Comparison of ENCODE assay signal across 8 cellular contexts in genomic region chr12:94710933-94711332, GRCh38.
DNase-seq lines count a peak whose midpoint lies in the region; TF ChIP-seq lines count a peak whose summit lies in the region.

No MANE protein-coding gene starts in this region.

- no peaks in the 10 kb centered on the region for H3K27me3 ChIP-seq in H7 (ENCODE audit: control insufficient read depth, insufficient read depth, low read length)
- H3K27me3 ChIP-seq in SJCRH30: no peaks in the 10 kb centered on the region
- peaks cover 3% of the 10 kb centered on the region for H3K27me3 ChIP-seq in fibroblast of lung (ENCODE audit: control insufficient read depth, insufficient read depth, low read length)
- no peaks in the 10 kb centered on the region for H3K27me3 ChIP-seq in testis

- H3K79me2 ChIP-seq in fibroblast of lung (ENCODE audit: control insufficient read depth, insufficient read depth, low read length): no peaks in the 10 kb centered on the region

- H3K4me1 ChIP-seq in SJCRH30 (peaks cover 25% of the 10 kb centered on the region), fibroblast of lung (ENCODE audit: control insufficient read depth, extremely low read depth, insufficient read depth, low read length) (no peaks in the 10 kb centered on the region), testis (peaks cover 8% of the 10 kb centered on the region)

- H3K36me3 ChIP-seq in H7 (replicated peaks; ENCODE audit: control insufficient read depth, insufficient read depth, low read length) (no peaks in the 10 kb centered on the region), SJCRH30 (no peaks in the 10 kb centered on the region), fibroblast of lung (ENCODE audit: control insufficient read depth, insufficient read depth, low read length) (no peaks in the 10 kb centered on the region), testis (ENCODE audit: low read depth, missing control alignments) (no peaks in the 10 kb centered on the region)

- H3K4me2 ChIP-seq in fibroblast of lung (ENCODE audit: extremely low read depth, insufficient read depth, low read length): no peak overlapping the region

- no peak overlapping the region for H3K27ac ChIP-seq in SJCRH30
- H3K27ac ChIP-seq in fibroblast of lung (ENCODE audit: insufficient read depth, low read length): no peak overlapping the region
- H3K27ac ChIP-seq in testis: no peak overlapping the region

- intact Hi-C loops in testis (cut with DNase I; ENCODE audit: low total_unique reads): no loop called here

- no peak overlapping the region for H3K9ac ChIP-seq in fibroblast of lung (ENCODE audit: insufficient read depth, low read length)

- TF ChIP-seq POLR2A in testis (IDR thresholded peaks at IDR 0.05): no peak

- no peaks in the 10 kb centered on the region for H4K20me1 ChIP-seq in fibroblast of lung (ENCODE audit: control insufficient read depth, extremely low read depth, insufficient read depth, low read length)

- DNase-seq in CD1c-positive myeloid dendritic cell (ENCODE audit: extremely low spot score): peak; percentile 19
- peak; percentile 56 for DNase-seq in H7
- DNase-seq in SJCRH30: peak; percentile 17 to 43
- peak; percentile 4 to 13 for DNase-seq in fibroblast of lung (ENCODE audit: low read depth in 2 of 2)
- peak; percentile 63 for DNase-seq in testis
- DNase-seq in NCI-H1092 treated with DMSO at 0.1 percent for 48 hours (lab: John Stamatoyannopoulos, UW): no peak
- no peak for DNase-seq in KG1 (lab: John Stamatoyannopoulos, UW)
- no peak for DNase-seq in NCI-H2107 (lab: John Stamatoyannopoulos, UW)

- H3K4me3 ChIP-seq in H7 (ENCODE audit: insufficient read depth, low read depth, low read length) (no peak overlapping the region), SJCRH30 (no peak overlapping the region), fibroblast of lung (replicated peaks in 1 of 4; ENCODE audit: control extremely low read depth in 1 of 4, insufficient read depth in 1 of 4, low read depth in 3 of 4, low read length in 4 of 4) (no peak overlapping the region), testis (no peak overlapping the region)

- 75 to 91% methylated on average over 3 of the region's 3 CpGs for WGBS in testis, 2 donors

- peak; percentile 8 to 43 for TF ChIP-seq CTCF in fibroblast of lung (conservative IDR thresholded peaks at IDR 0.05 in 1 of 2, IDR thresholded peaks at IDR 0.05 in 1 of 2; ENCODE audit: low read depth in 1 of 2, low read length in 2 of 2)
- TF ChIP-seq CTCF in testis (IDR thresholded peaks at IDR 0.05): peak in 1 of 3 experiments; percentile 15

- H2AFZ ChIP-seq in fibroblast of lung (ENCODE audit: low read length): no peak overlapping the region

- H3K9me3 ChIP-seq in SJCRH30 (replicated peaks): no peaks in the 10 kb centered on the region
- no peaks in the 10 kb centered on the region for H3K9me3 ChIP-seq in fibroblast of lung (ENCODE audit: control insufficient read depth, insufficient read depth, low read depth, low read length)
- H3K9me3 ChIP-seq in testis: no peaks in the 10 kb centered on the region

Comparison
In these comparisons a context has a peak if more than half of its experiments do, and no peak if none do; other contexts are left out.
1. DNase-seq: peak in CD1c-positive myeloid dendritic cell (single experiment), H7 (single experiment), SJCRH30 (2 of 2), fibroblast of lung (2 of 2) and testis (single experiment); none in NCI-H1092 treated with DMSO at 0.1 percent for 48 hours (single experiment), KG1 (single experiment) and NCI-H2107 (single experiment).